ENCODE assay signal across 21 cellular contexts in the genomic region with DNA sequence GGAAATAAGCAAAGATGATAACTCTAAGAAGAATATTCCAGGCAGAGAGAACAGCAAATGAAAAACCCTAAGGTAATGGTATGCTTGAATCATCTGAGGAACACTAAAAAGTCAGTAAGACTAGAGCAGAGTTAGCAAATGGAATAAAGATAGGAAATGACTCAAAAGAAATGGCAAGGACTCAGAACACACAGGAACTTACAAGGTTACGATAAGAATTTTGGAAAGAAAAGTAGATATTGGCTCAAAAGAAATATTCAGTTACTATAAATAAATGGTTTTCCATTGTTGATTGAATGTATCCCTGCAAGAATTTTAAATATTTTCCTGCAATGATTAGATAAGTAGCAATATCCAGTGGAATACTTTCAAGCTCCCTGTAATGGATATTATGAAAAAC.
A peak's percentile ranks its signal among the peaks of the same experiment; 100 is the strongest.
DNase-seq lines count a peak whose midpoint lies in the region; ATAC-seq and TF ChIP-seq lines count a peak whose summit lies in the region.
"Had no signal": no experiment of that assay in that cellular context is flagged by ENCODE, and none has a peak within 500 bp of the region (broad histone marks: within the 10 kb centered on the region; RNA-seq: fewer than 3 reads in every experiment).

No MANE protein-coding gene starts in this region.

- H3K9me3 ChIP-seq in PC-3 (ENCODE audit: low read length) = no peaks in the 10 kb centered on the region
- H3K9me3 ChIP-seq in right lobe of liver = no peaks in the 10 kb centered on the region
- H3K9me3 ChIP-seq in BE2C = no peaks in the 10 kb centered on the region
- H3K9me3 ChIP-seq: colonic mucosa had no signal

- no peak overlapping the region for H3K27ac ChIP-seq in PC-3 (ENCODE audit: low read length)
- H3K27ac ChIP-seq in right lobe of liver = no peak overlapping the region
- H3K27ac ChIP-seq: BLaER1 treated with 17β-estradiol and CSF1 and Interleukin-3, amounts not matched to agents 10 nM and 100 nM; colonic mucosa; epithelial cell of prostate; HL-60 had no signal

- no peaks in the 10 kb centered on the region for H3K27me3 ChIP-seq in PC-3 (ENCODE audit: low read length)
- H3K27me3 ChIP-seq in right lobe of liver = no peaks in the 10 kb centered on the region
- no peaks in the 10 kb centered on the region for H3K27me3 ChIP-seq in BE2C
- H3K27me3 ChIP-seq: BLaER1 treated with 17β-estradiol and CSF1 and Interleukin-3, amounts not matched to agents 10 nM and 100 nM; colonic mucosa had no signal

- H3F3A ChIP-seq in PC-3 (ENCODE audit: low read length, unreplicated experiment) = no peaks in the 10 kb centered on the region

- intact Hi-C loops in PC-3 (cut with micrococcal nuclease) = no loop called here
- intact Hi-C loops in right lobe of liver (cut with DNase I) = no loop called here

- CTCF ChIA-PET in PC-3 (lab: Charles Lee) = no interaction called here

- H4K20me1 ChIP-seq in PC-3 (ENCODE audit: low read length) = no peaks in the 10 kb centered on the region
- H4K20me1 ChIP-seq: BLaER1 treated with 17β-estradiol and CSF1 and Interleukin-3, amounts not matched to agents 10 nM and 100 nM had no signal

- ATAC-seq in PC-3 = peak; percentile 90
- peak; percentile 56 to 83 (median 72) for ATAC-seq in right lobe of liver
- no peak for ATAC-seq in GM19452 (IDR thresholded peaks at IDR 0.05; ENCODE audit: unreplicated experiment)
- ATAC-seq in HG03460 (IDR thresholded peaks at IDR 0.05; ENCODE audit: unreplicated experiment) = no peak
- ATAC-seq: stimulated activated naive CD8-positive, alpha-beta T cell treated with anti-CD3 and anti-CD28 coated beads, Interleukin-15, Interleukin-2, amounts not matched to agents 100 U/mL and 50 U/mL, for 24 hours had no signal

- TF ChIP-seq CTCF in AG09319 (IDR thresholded peaks at IDR 0.05; ENCODE audit: low read depth, low read length) = no peak
- TF ChIP-seq CTCF in PC-3 (conservative IDR thresholded peaks at IDR 0.05; ENCODE audit: low read depth, low read length) = no peak
- no peak for TF ChIP-seq CTCF in cardiac fibroblast (IDR thresholded peaks at IDR 0.05; ENCODE audit: low read depth, low read length)
- no peak for TF ChIP-seq CTCF in right lobe of liver (IDR thresholded peaks at IDR 0.05)
- TF ChIP-seq CTCF in BE2C (IDR thresholded peaks at IDR 0.05; ENCODE audit: low read depth, low read length) = no peak

- 57% methylated on average over 1 of the region's 1 CpG for WGBS in right lobe of liver (ENCODE audit: insufficient coverage, low coverage, low lambda C conversion rate, missing lambda C conversion rate)

- no peak for TF ChIP-seq POLR2A in right lobe of liver (IDR thresholded peaks at IDR 0.05)

- peak; percentile 20 for DNase-seq in AG09319 (ENCODE audit: extremely low read depth, low read depth)
- peak; percentile 48 for DNase-seq in PC-3
- peak; percentile 72 to 94 for DNase-seq in cardiac fibroblast (ENCODE audit: low read depth in 2 of 2)
- DNase-seq in right lobe of liver = no peak
- DNase-seq in NCI-H187 treated with DMSO at 0.1 percent for 48 hours (lab: John Stamatoyannopoulos, UW) = no peak
- no peak for DNase-seq in BE2C
- DNase-seq: activated CD4-positive, alpha-beta T cell treated with anti-CD3 and anti-CD28 coated beads for 4 hours; activated naive CD8-positive, alpha-beta T cell treated with anti-CD3 and anti-CD28 coated beads, Interleukin-2, amount 10 ng/mL, durations not matched to agents 7 days and 5 days; colonic mucosa; DMS153; hippocampal formation; Kasumi-1; NCI-H1436 treated with DMSO at 0.1 percent for 48 hours; posterior cingulate gyrus; SIG-M5; stimulated activated naive CD8-positive, alpha-beta T cell treated with anti-CD3 and anti-CD28 coated beads, Interleukin-15, Interleukin-2, amounts not matched to agents 100 U/mL and 50 U/mL, for 24 hours had no signal

- H3K36me3 ChIP-seq in PC-3 (ENCODE audit: low read depth, low read length) (no peaks in the 10 kb centered on the region), right lobe of liver (no peaks in the 10 kb centered on the region), BE2C (no peaks in the 10 kb centered on the region)
- H3K36me3 ChIP-seq: BLaER1 treated with 17β-estradiol and CSF1 and Interleukin-3, amounts not matched to agents 10 nM and 100 nM; colonic mucosa had no signal

- H3K79me2 ChIP-seq in PC-3 (ENCODE audit: low read length) = no peaks in the 10 kb centered on the region

- H3K4me3 ChIP-seq in PC-3 (ENCODE audit: low read length) = no peak overlapping the region
- no peak overlapping the region for H3K4me3 ChIP-seq in cardiac fibroblast (replicated peaks in 1 of 2; ENCODE audit: low read depth in 2 of 2, low read length in 2 of 2)
- H3K4me3 ChIP-seq in right lobe of liver = no peak overlapping the region
- H3K4me3 ChIP-seq in BE2C (ENCODE audit: low read depth, low read length) = no peak overlapping the region
- H3K4me3 ChIP-seq: BLaER1 treated with 17β-estradiol and CSF1 and Interleukin-3, amounts not matched to agents 10 nM and 100 nM; colonic mucosa had no signal

- no peak overlapping the region for H2AFZ ChIP-seq in PC-3 (ENCODE audit: low read length)

- BruUV-seq in PC-3 (replicated peaks; lab: Mats Ljungman, UMichigan) = no TSS peak

- no peak overlapping the region for H3K9ac ChIP-seq in PC-3 (ENCODE audit: low read length)
- H3K9ac ChIP-seq: BLaER1 treated with 17β-estradiol and CSF1 and Interleukin-3, amounts not matched to agents 10 nM and 100 nM had no signal

- H3K4me2 ChIP-seq in PC-3 (ENCODE audit: low read length) = peak overlapping the region; percentile 7; the same call in 1 of the 2 replicates
- H3K4me2 ChIP-seq: BLaER1 treated with 17β-estradiol and CSF1 and Interleukin-3, amounts not matched to agents 10 nM and 100 nM had no signal

- POLR2A ChIA-PET in PC-3 (lab: Charles Lee; ENCODE audit: unreplicated experiment) = no interaction called here

- H3K4me1 ChIP-seq in PC-3 (ENCODE audit: insufficient read depth, low read length) = peaks cover 9% of the 10 kb centered on the region
- H3K4me1 ChIP-seq in right lobe of liver = no peaks in the 10 kb centered on the region
- H3K4me1 ChIP-seq in BE2C = no peaks in the 10 kb centered on the region
- H3K4me1 ChIP-seq: colonic mucosa had no signal

- no peaks in the 10 kb centered on the region for H3K9me2 ChIP-seq in PC-3 (replicated peaks; ENCODE audit: low read length)

Comparison
In these comparisons a context has a peak if more than half of its experiments do, and no peak if none do; other contexts are left out.
1. DNase-seq: peak in AG09319 (single experiment), PC-3 (single experiment) and cardiac fibroblast (2 of 2); none in right lobe of liver (0 of 3), NCI-H187 treated with DMSO at 0.1 percent for 48 hours (single experiment) and BE2C (single experiment).
2. ATAC-seq: peak in PC-3 (single experiment) and right lobe of liver (4 of 4); none in GM19452 (single experiment) and HG03460 (single experiment).